Comparison of ENCODE assay signal across 9 cellular contexts in the genomic region with DNA sequence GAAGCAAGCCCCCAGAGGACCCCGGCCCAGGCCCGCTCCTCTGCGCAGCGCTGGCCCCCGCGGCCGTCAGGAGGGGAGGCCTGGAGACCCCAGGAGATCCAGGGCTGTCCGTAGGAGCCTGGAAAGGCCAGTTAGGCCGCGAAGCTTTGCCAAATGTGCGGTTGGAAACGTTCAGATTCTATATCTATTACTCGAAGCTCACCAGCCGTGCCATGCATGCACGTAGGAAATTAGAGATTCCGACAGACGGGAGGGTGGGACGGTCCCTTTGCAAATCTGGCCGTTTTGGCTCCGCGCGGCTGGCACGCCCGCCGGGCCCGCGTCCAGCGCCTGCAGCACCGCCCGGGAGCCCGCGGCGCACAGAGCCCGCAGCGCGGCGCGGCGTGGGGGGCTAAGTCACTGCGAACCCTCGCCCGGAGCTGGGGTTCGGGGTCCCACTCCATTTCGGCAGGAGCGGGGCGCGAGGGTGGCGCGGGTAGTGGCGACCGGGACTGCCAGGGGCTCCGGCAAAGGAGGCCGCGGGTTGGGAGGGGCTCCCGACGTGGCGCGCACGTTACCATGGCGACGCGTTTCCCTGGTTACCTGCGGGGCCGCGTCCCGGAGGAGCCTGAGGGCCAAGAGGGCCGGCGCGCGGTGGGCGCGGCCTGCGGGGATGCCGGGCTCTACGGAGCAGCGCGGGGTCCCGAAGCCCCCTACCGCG.
DNase-seq lines count a peak whose midpoint lies in the region; ATAC-seq and TF ChIP-seq lines count a peak whose summit lies in the region.
"Had no signal": no experiment of that assay in that cellular context is flagged by ENCODE, and none has a peak within 500 bp of the region (broad histone marks: within the 10 kb centered on the region; RNA-seq: fewer than 3 reads in every experiment).

No MANE protein-coding gene starts in this region.

- 3 to 6% methylated on average over 14 to 68 of the region's 80 CpGs for WGBS in body of pancreas, 2 donors
- 8 to 10% methylated on average over 20 to 31 of the region's 80 CpGs for whole genome bisulfite sequencing in thyroid gland, 2 donors

- intact Hi-C loops in body of pancreas (cut with DNase I) = no loop called here
- intact Hi-C loops in thyroid gland (cut with DNase I) = no loop called here

- H3K4me3 ChIP-seq in body of pancreas (peak overlapping the region in 1 of 2 donors; percentile 16), thyroid gland (replicated peaks in 1 of 3) (peak overlapping the region in 1 of 3 donors; percentile 27)

- H3K27me3 ChIP-seq in body of pancreas (no peaks in the 10 kb centered on the region), thyroid gland (no peaks in the 10 kb centered on the region)

- ATAC-seq in body of pancreas = peak; percentile 55
- no peak for ATAC-seq in GM21390 (IDR thresholded peaks at IDR 0.05; ENCODE audit: unreplicated experiment)
- no peak for ATAC-seq in HG03045 (IDR thresholded peaks at IDR 0.05; ENCODE audit: unreplicated experiment)

- no peak for TF ChIP-seq POLR2A in body of pancreas (IDR thresholded peaks at IDR 0.05)
- TF ChIP-seq POLR2A in thyroid gland (IDR thresholded peaks at IDR 0.05) = no peak

- DNase-seq in NCI-H82 (lab: John Stamatoyannopoulos, UW) = peak; percentile 66
- DNase-seq in NCI-H82 treated with DMSO at 0.1 percent for 48 hours (lab: John Stamatoyannopoulos, UW; ENCODE audit: unreplicated experiment) = no peak
- peak; percentile 26 to 49 (median 40) for DNase-seq in body of pancreas
- DNase-seq in left kidney (ENCODE audit: low read depth, low spot score) = peak; percentile 94
- peak; percentile 51 to 53 for DNase-seq in thyroid gland
- DNase-seq in dermis blood vessel endothelial cell = no peak
- DNase-seq: NCI-H2081 treated with DMSO at 0.1 percent for 48 hours had no signal

- H3K27ac ChIP-seq in body of pancreas (no peak overlapping the region), thyroid gland (no peak overlapping the region)

- H3K9me3 ChIP-seq in body of pancreas = no peaks in the 10 kb centered on the region
- H3K9me3 ChIP-seq in thyroid gland = no peaks in the 10 kb centered on the region

- TF ChIP-seq CTCF in body of pancreas (IDR thresholded peaks at IDR 0.05) (no peak), thyroid gland (IDR thresholded peaks at IDR 0.05) (no peak)

- no peaks in the 10 kb centered on the region for H3K36me3 ChIP-seq in body of pancreas (replicated peaks in 1 of 2; ENCODE audit: insufficient read depth in 1 of 2, low read depth in 2 of 2)
- no peaks in the 10 kb centered on the region for H3K36me3 ChIP-seq in thyroid gland

- peaks cover 9% of the 10 kb centered on the region for H3K4me1 ChIP-seq in body of pancreas
- peaks cover 0 to 8% of the 10 kb centered on the region in 2 donors for H3K4me1 ChIP-seq in thyroid gland

Comparison
In these comparisons a context has a peak if more than half of its experiments do, and no peak if none do; other contexts are left out.
1. DNase-seq: peak in NCI-H82 (single experiment), body of pancreas (4 of 4), left kidney (single experiment) and thyroid gland (2 of 2); none in NCI-H82 treated with DMSO at 0.1 percent for 48 hours (single experiment) and dermis blood vessel endothelial cell (single experiment).